In the genomic region with DNA sequence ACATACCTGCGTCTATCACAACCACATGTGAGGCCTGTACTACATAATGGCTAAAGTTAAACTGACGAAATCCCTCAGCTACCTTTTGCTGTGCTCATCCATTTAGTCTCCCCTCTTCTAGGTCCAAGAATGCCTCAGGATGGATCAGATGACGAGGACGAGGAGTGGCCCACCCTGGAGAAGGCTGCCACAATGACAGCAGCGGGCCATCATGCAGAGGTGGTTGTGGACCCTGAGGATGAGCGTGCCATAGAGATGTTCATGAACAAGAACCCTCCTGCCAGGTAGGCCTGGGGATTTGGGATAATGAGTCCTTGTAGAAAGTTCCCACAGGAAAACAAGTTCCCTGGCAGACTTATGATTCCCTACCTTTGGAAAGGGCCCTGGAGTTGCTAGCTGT, we compare ENCODE assay signal across 27 cellular contexts. TPM values are rescaled to one million over a fixed set of nuclear protein-coding genes. Genes with fewer than 3 reads are reported as not detected.
DNase-seq lines count a peak whose midpoint lies in the region; ATAC-seq, FAIRE-seq and TF ChIP-seq lines count a peak whose summit lies in the region.
"Had no signal": no experiment of that assay in that cellular context is flagged by ENCODE, and none has a peak within 500 bp of the region (broad histone marks: within the 10 kb centered on the region; RNA-seq: fewer than 3 reads in every experiment).

No MANE protein-coding gene starts in this region.

- no peak overlapping the region for H4K5ac ChIP-seq in H1 (ENCODE audit: insufficient read length, low read depth, low read length)

- FAIRE-seq in H1 (lab: Jason Lieb, UNC), result no peak
- FAIRE-seq: A549, HTR-8/SVneo had no signal

- no peak overlapping the region for H2BK120ac ChIP-seq in H1 (replicated peaks; ENCODE audit: low read depth, low read length)

- no peak overlapping the region for H3K4me3 Mint-ChIP-seq in activated T-cell treated with anti-CD3 and anti-CD28 coated beads, Interleukin-2, amount 50 U/mL, for 72 hours
- H3K4me3 Mint-ChIP-seq in activated T-cell treated with anti-CD3 and anti-CD28 coated beads, Interleukin-2, amount 50 U/mL, for 4 hours, result no peak overlapping the region
- H3K4me3 Mint-ChIP-seq in IgD-negative memory B cell, result no peak overlapping the region
- H3K4me3 Mint-ChIP-seq in stimulated activated effector memory CD8-positive, alpha-beta T cell treated with anti-CD3 and anti-CD28 coated beads, Interleukin-12 subunit alpha, Interleukin-12 subunit beta, amount 100 ng/mL, for 72 hours, result no peak overlapping the region
- H3K4me3 Mint-ChIP-seq in Calu3 (ENCODE audit: low read depth, unreplicated experiment), result no peak overlapping the region
- H3K4me3 Mint-ChIP-seq in activated naive CD4-positive, alpha-beta T cell treated with anti-CD3 and anti-CD28 coated beads, Interleukin-2, amount 10 ng/mL, durations not matched to agents 7 days and 5 days, result no peak overlapping the region
- H3K4me3 Mint-ChIP-seq: T-helper 1 cell treated with Interleukin-12 subunit alpha and Interleukin-12 subunit beta and Interleukin-4 antibody, amounts not matched to agents 30 μg/mL and 1 μg/mL, for 36 hours had no signal

- H3K27me3 Mint-ChIP-seq in activated T-cell treated with anti-CD3 and anti-CD28 coated beads, Interleukin-2, amount 50 U/mL, for 72 hours (ENCODE audit: low read depth), result no peaks in the 10 kb centered on the region
- H3K27me3 Mint-ChIP-seq in activated T-cell treated with anti-CD3 and anti-CD28 coated beads, Interleukin-2, amount 50 U/mL, for 4 hours (ENCODE audit: low read depth), result no peaks in the 10 kb centered on the region
- H3K27me3 Mint-ChIP-seq in IgD-negative memory B cell (no peaks in the 10 kb centered on the region), Calu3 (ENCODE audit: unreplicated experiment) (no peaks in the 10 kb centered on the region)
- no peaks in the 10 kb centered on the region for H3K27me3 Mint-ChIP-seq in activated naive CD4-positive, alpha-beta T cell treated with anti-CD3 and anti-CD28 coated beads, Interleukin-2, amount 10 ng/mL, durations not matched to agents 7 days and 5 days

- no peak for DNase-seq in activated T-cell treated with anti-CD3 and anti-CD28 coated beads, Interleukin-2, amount 50 U/mL, for 72 hours
- DNase-seq in activated T-cell treated with anti-CD3 and anti-CD28 coated beads, Interleukin-2, amount 50 U/mL, for 4 hours, result no peak
- DNase-seq in H1 (ENCODE audit: low read depth in 1 of 2, low spot score in 2 of 2) (no peak), Calu3 (no peak), SW 1271 (lab: John Stamatoyannopoulos, UW) (no peak)
- DNase-seq in stimulated activated effector memory CD8-positive, alpha-beta T cell treated with anti-CD3 and anti-CD28 coated beads, Interleukin-12 subunit alpha, Interleukin-12 subunit beta, amount 100 ng/mL, for 72 hours (ENCODE audit: low spot score in 2 of 2), result no peak
- DNase-seq in activated naive CD4-positive, alpha-beta T cell treated with anti-CD3 and anti-CD28 coated beads, Interleukin-2, amount 10 ng/mL, durations not matched to agents 7 days and 5 days, result no peak
- DNase-seq: activated CD4-positive, CD25-positive, alpha-beta regulatory T cell treated with anti-CD3 and anti-CD28 coated beads, Interleukin-2, amount 50 U/mL, for 72 hours; BE2C; body of pancreas; COR-L47; DMS79 treated with DMSO at 0.1 percent for 48 hours; HCEC 1CT; left cardiac atrium; mammary epithelial cell; NCI-H1417 treated with DMSO at 0.1 percent for 48 hours; psoas muscle; transverse colon had no signal

- no peak overlapping the region for H2AK5ac ChIP-seq in H1 (ENCODE audit: low read depth, low read length)

- no peak overlapping the region for H2BK15ac ChIP-seq in H1 (ENCODE audit: low read length)

- H2AFZ ChIP-seq in H1 (ENCODE audit: low read length), result no peak overlapping the region
- H2AFZ ChIP-seq: hepatocyte had no signal

- no peak overlapping the region for H3K27ac ChIP-seq in H1 (ENCODE audit: low read depth, low read length)
- H3K27ac ChIP-seq: A549, body of pancreas, gastroesophageal sphincter, hepatocyte, neutrophil, psoas muscle, SK-N-MC, transverse colon had no signal

- no peak overlapping the region for H2BK12ac ChIP-seq in H1 (ENCODE audit: low read depth, low read length)

- H3K4me2 ChIP-seq in H1 (ENCODE audit: insufficient read depth in 1 of 2, low read depth in 2 of 2, low read length in 2 of 2), result no peak overlapping the region
- H3K4me2 ChIP-seq: A549, hepatocyte had no signal

- no peak overlapping the region for H3K23ac ChIP-seq in H1 (ENCODE audit: insufficient read length)

- H3K4me3 ChIP-seq in H1 (ENCODE audit: extremely low read depth in 1 of 4, insufficient read depth in 2 of 4, low read depth in 3 of 4, low read length in 4 of 4), result no peak overlapping the region
- H3K4me3 ChIP-seq: A549, body of pancreas, gastroesophageal sphincter, hepatocyte, psoas muscle, SK-N-MC, transverse colon had no signal

- H3K27ac Mint-ChIP-seq in activated T-cell treated with anti-CD3 and anti-CD28 coated beads, Interleukin-2, amount 50 U/mL, for 72 hours, result peak overlapping the region; percentile 48
- H3K27ac Mint-ChIP-seq in IgD-negative memory B cell (peak overlapping the region in 2 of 3 donors; percentile 68 to 73), Calu3 (ENCODE audit: unreplicated experiment) (no peak overlapping the region)
- peak overlapping the region; percentile 43 for H3K27ac Mint-ChIP-seq in stimulated activated effector memory CD8-positive, alpha-beta T cell treated with anti-CD3 and anti-CD28 coated beads, Interleukin-12 subunit alpha, Interleukin-12 subunit beta, amount 100 ng/mL, for 72 hours
- H3K27ac Mint-ChIP-seq in activated naive CD4-positive, alpha-beta T cell treated with anti-CD3 and anti-CD28 coated beads, Interleukin-2, amount 10 ng/mL, durations not matched to agents 7 days and 5 days, result no peak overlapping the region
- H3K27ac Mint-ChIP-seq: activated T-helper 2 cell treated with anti-CD3 and anti-CD28 coated beads, Interferon-gamma antibody, Interleukin-2, Interleukin-4, amounts not matched to agents 10 μg/mL and 5 μg/mL and 100 μg/mL, durations not matched to agents 14 hours and 24 hours and 36 hours; T-helper 1 cell treated with Interleukin-12 subunit alpha and Interleukin-12 subunit beta and Interleukin-4 antibody, amounts not matched to agents 30 μg/mL and 1 μg/mL, for 36 hours had no signal

- no peak overlapping the region for H3K18ac ChIP-seq in H1 (ENCODE audit: extremely low read depth, low read length)

- H3K4me1 ChIP-seq in H1 (replicated peaks in 1 of 4; ENCODE audit: control insufficient read depth in 3 of 4, insufficient read depth in 4 of 4, low read length in 3 of 4), result peaks cover 0 to 6% (median 3%) of the 10 kb centered on the region in 4 experiments; a peak in 2 of 7 replicates
- H3K4me1 ChIP-seq: BE2C had no signal

- TF ChIP-seq EP300 in H1 (IDR thresholded peaks at IDR 0.05; ENCODE audit: borderline replicate concordance in 1 of 2, low read depth in 2 of 2, low read length in 2 of 2), result no peak

- no peak for ATAC-seq in activated T-cell treated with anti-CD3 and anti-CD28 coated beads, Interleukin-2, amount 50 U/mL, for 72 hours (replicated peaks in 1 of 2)
- no peak for ATAC-seq in activated T-cell treated with anti-CD3 and anti-CD28 coated beads, Interleukin-2, amount 50 U/mL, for 4 hours
- no peak for ATAC-seq in stimulated activated effector memory CD8-positive, alpha-beta T cell treated with anti-CD3 and anti-CD28 coated beads, Interleukin-12 subunit alpha, Interleukin-12 subunit beta, amount 100 ng/mL, for 72 hours
- ATAC-seq: A549, body of pancreas, gastroesophageal sphincter, left cardiac atrium, psoas muscle had no signal

- no peak overlapping the region for H4K91ac ChIP-seq in H1 (replicated peaks; ENCODE audit: insufficient read length, low read length)

- H3K36me3 ChIP-seq in H1 (ENCODE audit: control insufficient read depth in 2 of 4, insufficient read depth in 4 of 4, low read length in 3 of 4), result peaks cover 43 to 73% (median 63%) of the 10 kb centered on the region in 4 experiments

- H3K9ac ChIP-seq in H1 (replicated peaks in 1 of 4; ENCODE audit: extremely low read depth in 1 of 4, low read depth in 3 of 4, low read length in 3 of 4), result no peak overlapping the region

- intact Hi-C loops in Calu3 (cut with micrococcal nuclease; ENCODE audit: unreplicated experiment), result no loop called here

- no peak overlapping the region for H3K4ac ChIP-seq in H1 (replicated peaks; ENCODE audit: insufficient read length, low read depth, low read length)

- no peak overlapping the region for H3K56ac ChIP-seq in H1 (replicated peaks; ENCODE audit: insufficient read length, low read depth, low read length)

- POLR2A ChIA-PET in H1 (lab: Charles Lee; ENCODE audit: partially characterized antibody), result interaction anchor here (1.5 to 12.2 kb wide), 3 partner anchors 10 to 123 kb away, joined by 4 to 235 read pairs (median 5); partner anchors contain the start of genes CCND3 and TAF8

- BruUV-seq in Calu3 (replicated peaks; lab: Mats Ljungman, UMichigan), result no TSS peak

- peaks cover 21 to 37% of the 10 kb centered on the region in 2 donors for H3K36me3 Mint-ChIP-seq in activated T-cell treated with anti-CD3 and anti-CD28 coated beads, Interleukin-2, amount 50 U/mL, for 72 hours (ENCODE audit: insufficient read depth in 2 of 2)
- H3K36me3 Mint-ChIP-seq in activated T-cell treated with anti-CD3 and anti-CD28 coated beads, Interleukin-2, amount 50 U/mL, for 4 hours (ENCODE audit: insufficient read depth), result peaks cover 56% of the 10 kb centered on the region
- H3K36me3 Mint-ChIP-seq in IgD-negative memory B cell, result no peaks in the 10 kb centered on the region
- peaks cover 100% of the 10 kb centered on the region for H3K36me3 Mint-ChIP-seq in stimulated activated effector memory CD8-positive, alpha-beta T cell treated with anti-CD3 and anti-CD28 coated beads, Interleukin-12 subunit alpha, Interleukin-12 subunit beta, amount 100 ng/mL, for 72 hours
- H3K36me3 Mint-ChIP-seq in Calu3 (ENCODE audit: insufficient read depth, unreplicated experiment), result peaks cover 74% of the 10 kb centered on the region
- peaks cover 61% of the 10 kb centered on the region for H3K36me3 Mint-ChIP-seq in activated naive CD4-positive, alpha-beta T cell treated with anti-CD3 and anti-CD28 coated beads, Interleukin-2, amount 10 ng/mL, durations not matched to agents 7 days and 5 days

- no peak for TF ChIP-seq POLR2A in H1 (IDR thresholded peaks at IDR 0.05; ENCODE audit: control extremely low read depth in 1 of 2, low read depth in 2 of 2, low read length in 2 of 2)

- no peaks in the 10 kb centered on the region for H3K27me3 ChIP-seq in H1 (replicated peaks in 1 of 4; ENCODE audit: control insufficient read depth in 3 of 4, extremely low read depth in 1 of 4, insufficient read depth in 3 of 4, low read length in 3 of 4)
- H3K27me3 ChIP-seq: BE2C, body of pancreas, gastroesophageal sphincter, hepatocyte, neutrophil, transverse colon had no signal

- 89% methylated on average over 6 of the region's 6 CpGs; no CpG with 5 or more reads in 1 of the 2 experiments for WGBS in H1 (ENCODE audit: extremely low coverage in 1 of 2, insufficient coverage in 1 of 2, insufficient read length in 1 of 2, insufficient replicate concordance in 2 of 2, low coverage in 1 of 2, low lambda C conversion rate in 2 of 2, missing lambda C conversion rate in 1 of 2), 2 experiments

- no peaks in the 10 kb centered on the region for H3K9me3 ChIP-seq in H1 (ENCODE audit: insufficient read depth in 2 of 2, low read depth in 1 of 2, low read length in 1 of 2)
- H3K9me3 ChIP-seq: A549, BE2C, body of pancreas, gastroesophageal sphincter, neutrophil, psoas muscle, transverse colon had no signal

- H4K20me1 ChIP-seq in H1 (replicated peaks in 1 of 2; ENCODE audit: control insufficient read depth in 1 of 2, insufficient read depth in 2 of 2, low read length in 2 of 2), result peaks cover 11 to 19% of the 10 kb centered on the region in 2 experiments

- CTCF ChIA-PET in H1 (lab: Charles Lee; ENCODE audit: partially characterized antibody) (interaction anchor here (0.9 to 11.4 kb wide), 7 partner anchors 11 to 243 kb away, joined by 3 to 166 read pairs (median 4); partner anchors contain the start of genes CCND3 and TOMM6), Calu3 (lab: Charles Lee) (interaction anchor here (0.6 to 1.1 kb wide), 3 partner anchors 9 to 1585 kb away, joined by 3 to 5 read pairs (median 3); no protein-coding TSS in a partner anchor)
- CTCF ChIA-PET in activated naive CD4-positive, alpha-beta T cell treated with anti-CD3 and anti-CD28 coated beads, Interleukin-2, amount 10 ng/mL, durations not matched to agents 7 days and 5 days (lab: Charles Lee), result interaction anchor here (0.7 to 1.6 kb wide), 2 partner anchors 11 to 116 kb away, joined by 3 to 6 read pairs; no protein-coding TSS in a partner anchor

- no peak for TF ChIP-seq RAD21 in H1 (IDR thresholded peaks at IDR 0.05 in 1 of 2, conservative IDR thresholded peaks at IDR 0.05 in 1 of 2; ENCODE audit: low read depth in 2 of 2, low read length in 2 of 2)

- H2BK20ac ChIP-seq in H1 (ENCODE audit: low read length), result no peak overlapping the region

- peaks cover 48% of the 10 kb centered on the region for H3K4me1 Mint-ChIP-seq in activated T-cell treated with anti-CD3 and anti-CD28 coated beads, Interleukin-2, amount 50 U/mL, for 72 hours (ENCODE audit: low read depth)
- peaks cover 40% of the 10 kb centered on the region for H3K4me1 Mint-ChIP-seq in activated T-cell treated with anti-CD3 and anti-CD28 coated beads, Interleukin-2, amount 50 U/mL, for 4 hours (ENCODE audit: low read depth)
- peaks cover 19 to 30% (median 23%) of the 10 kb centered on the region in 3 donors for H3K4me1 Mint-ChIP-seq in IgD-negative memory B cell
- peaks cover 38% of the 10 kb centered on the region for H3K4me1 Mint-ChIP-seq in stimulated activated effector memory CD8-positive, alpha-beta T cell treated with anti-CD3 and anti-CD28 coated beads, Interleukin-12 subunit alpha, Interleukin-12 subunit beta, amount 100 ng/mL, for 72 hours
- peaks cover 29% of the 10 kb centered on the region for H3K4me1 Mint-ChIP-seq in Calu3 (ENCODE audit: low read depth, unreplicated experiment)
- peaks cover 40% of the 10 kb centered on the region for H3K4me1 Mint-ChIP-seq in activated naive CD4-positive, alpha-beta T cell treated with anti-CD3 and anti-CD28 coated beads, Interleukin-2, amount 10 ng/mL, durations not matched to agents 7 days and 5 days

- no peak overlapping the region for H2BK5ac ChIP-seq in H1 (ENCODE audit: low read depth, low read length)

- TF ChIP-seq CTCF in H1 (IDR thresholded peaks at IDR 0.05; ENCODE audit: control extremely low read depth in 1 of 3, insufficient read depth in 1 of 3, low read depth in 1 of 3, low read length in 3 of 3) (no peak), Calu3 (IDR thresholded peaks at IDR 0.05; ENCODE audit: unreplicated experiment) (no peak)

- H3K23me2 ChIP-seq in H1 (ENCODE audit: low read depth, low read length), result peaks cover 2% of the 10 kb centered on the region; the same call in 1 of the 2 replicates

- H3K79me1 ChIP-seq in H1 (ENCODE audit: low read depth, low read length), result peaks cover 13% of the 10 kb centered on the region

- H3K9me3 Mint-ChIP-seq in activated T-cell treated with anti-CD3 and anti-CD28 coated beads, Interleukin-2, amount 50 U/mL, for 72 hours, result no peaks in the 10 kb centered on the region
- H3K9me3 Mint-ChIP-seq in activated T-cell treated with anti-CD3 and anti-CD28 coated beads, Interleukin-2, amount 50 U/mL, for 4 hours, result no peaks in the 10 kb centered on the region
- H3K9me3 Mint-ChIP-seq in IgD-negative memory B cell, result no peaks in the 10 kb centered on the region
- H3K9me3 Mint-ChIP-seq in stimulated activated effector memory CD8-positive, alpha-beta T cell treated with anti-CD3 and anti-CD28 coated beads, Interleukin-12 subunit alpha, Interleukin-12 subunit beta, amount 100 ng/mL, for 72 hours, result no peaks in the 10 kb centered on the region
- H3K9me3 Mint-ChIP-seq in Calu3 (ENCODE audit: low read depth, unreplicated experiment), result no peaks in the 10 kb centered on the region
- H3K9me3 Mint-ChIP-seq in activated naive CD4-positive, alpha-beta T cell treated with anti-CD3 and anti-CD28 coated beads, Interleukin-2, amount 10 ng/mL, durations not matched to agents 7 days and 5 days, result no peaks in the 10 kb centered on the region
- H3K9me3 Mint-ChIP-seq: activated T-helper 2 cell treated with anti-CD3 and anti-CD28 coated beads, Interferon-gamma antibody, Interleukin-2, Interleukin-4, amounts not matched to agents 10 μg/mL and 5 μg/mL and 100 μg/mL, durations not matched to agents 14 hours and 24 hours and 36 hours; T-helper 1 cell treated with Interleukin-12 subunit alpha and Interleukin-12 subunit beta and Interleukin-4 antibody, amounts not matched to agents 30 μg/mL and 1 μg/mL, for 36 hours had no signal

- H3K79me2 ChIP-seq in H1 (ENCODE audit: control insufficient read depth in 1 of 2, insufficient read depth in 2 of 2, low read length in 2 of 2), result peaks cover 26 to 38% of the 10 kb centered on the region in 2 experiments

- H4K8ac ChIP-seq in H1 (ENCODE audit: extremely low read depth, insufficient read depth, low read length), result no peak overlapping the region

- H3K14ac ChIP-seq in H1 (ENCODE audit: insufficient read length), result no peak overlapping the region

RNA-seq across cellular contexts. Expression of gene BYSL, which starts 6.0 kb away (rescaled TPM):
- total RNA-seq in activated T-cell treated with anti-CD3 and anti-CD28 coated beads, Interleukin-2, amount 50 U/mL, for 72 hours, result 10 to 100 TPM; 30.4 to 38.1 TPM
- total RNA-seq in activated T-cell treated with anti-CD3 and anti-CD28 coated beads, Interleukin-2, amount 50 U/mL, for 4 hours, result 100 to 1,000 TPM; 128 to 140 (median 139) TPM
- polyA plus RNA-seq in IgD-negative memory B cell (9.6 TPM), H1 (2011; rRNA removed) (37.3 and 42.8 TPM in 2 replicates)
- total RNA-seq in H1 (2021; fragmentation: NEBNext Ultra II Directional; extraction: Animal tissue kit (Norgen Biotek cat#: 25700)), result 43.9 and 49.2 TPM in 2 replicates
- polyA plus RNA-seq in H1 (2011; cell fraction: cytosol; rRNA removed), result 43.0 TPM
- 67.7 TPM for polyA plus RNA-seq in H1 (2011; cell fraction: nucleus; rRNA removed)
- polyA plus RNA-seq in H1 (2012, experiment 1 of 2), result 38.5 to 46.6 TPM (median 45.2 TPM) in 4 replicates
- polyA plus RNA-seq in H1 (2012, experiment 2 of 2), result 50.3 TPM
- polyA plus RNA-seq in H1 (2013, experiment 1 of 2), result 24.2 TPM
- 23.7 TPM for polyA plus RNA-seq in H1 (2013, experiment 2 of 2)
- polyA minus RNA-seq in H1 (2011; rRNA and poly(A)+ RNA removed), result 44.1 and 47.7 TPM in 2 replicates
- 27.4 TPM for polyA minus RNA-seq in H1 (2011; cell fraction: cytosol; rRNA and poly(A)+ RNA removed)
- 30.1 TPM for polyA minus RNA-seq in H1 (2011; cell fraction: nucleus; rRNA and poly(A)+ RNA removed)
- 51.7 and 55.6 TPM in 2 replicates for total RNA-seq in Calu3 (2022)

RNA-seq across cellular contexts. Expression of gene MED20, which starts 6.3 kb away (rescaled TPM):
- 10 to 100 TPM; 24.9 to 34.6 TPM for total RNA-seq in activated T-cell treated with anti-CD3 and anti-CD28 coated beads, Interleukin-2, amount 50 U/mL, for 72 hours
- total RNA-seq in activated T-cell treated with anti-CD3 and anti-CD28 coated beads, Interleukin-2, amount 50 U/mL, for 4 hours, result 10 to 100 TPM; 13.1 to 16.6 (median 16.3) TPM
- polyA plus RNA-seq in IgD-negative memory B cell, result 9.8 TPM
- total RNA-seq in H1 (2021; fragmentation: NEBNext Ultra II Directional; extraction: Animal tissue kit (Norgen Biotek cat#: 25700)), result 38.7 and 42.9 TPM in 2 replicates
- polyA plus RNA-seq in H1 (2011; rRNA removed), result 46.6 and 51.8 TPM in 2 replicates
- polyA plus RNA-seq in H1 (2011; cell fraction: cytosol; rRNA removed), result 50.1 TPM
- 39.8 TPM for polyA plus RNA-seq in H1 (2011; cell fraction: nucleus; rRNA removed)
- polyA plus RNA-seq in H1 (2012, experiment 1 of 2), result 30.8 to 38.3 TPM (median 36.3 TPM) in 4 replicates
- polyA plus RNA-seq in H1 (2012, experiment 2 of 2), result 6.6 TPM
- polyA plus RNA-seq in H1 (2013, experiment 1 of 2), result 20.7 TPM
- 21.7 TPM for polyA plus RNA-seq in H1 (2013, experiment 2 of 2)
- 55.4 and 56.5 TPM in 2 replicates for polyA minus RNA-seq in H1 (2011; rRNA and poly(A)+ RNA removed)
- polyA minus RNA-seq in H1 (2011; cell fraction: cytosol; rRNA and poly(A)+ RNA removed), result 23.5 TPM
- polyA minus RNA-seq in H1 (2011; cell fraction: nucleus; rRNA and poly(A)+ RNA removed), result 24.5 TPM
- total RNA-seq in Calu3 (2022), result 28.0 and 29.8 TPM in 2 replicates

RNA-seq across cellular contexts. Expression of gene CCND3, which starts 14.4 kb away (rescaled TPM):
- 100 to 1,000 TPM; 256 to 259 TPM for total RNA-seq in activated T-cell treated with anti-CD3 and anti-CD28 coated beads, Interleukin-2, amount 50 U/mL, for 72 hours
- 100 to 1,000 TPM; 424 to 518 (median 474) TPM for total RNA-seq in activated T-cell treated with anti-CD3 and anti-CD28 coated beads, Interleukin-2, amount 50 U/mL, for 4 hours
- polyA plus RNA-seq in IgD-negative memory B cell (309 TPM), H1 (2011; rRNA removed) (30.6 and 42.3 TPM in 2 replicates)
- 28.4 and 32.9 TPM in 2 replicates for total RNA-seq in H1 (2021; fragmentation: NEBNext Ultra II Directional; extraction: Animal tissue kit (Norgen Biotek cat#: 25700))
- 27.6 TPM for polyA plus RNA-seq in H1 (2011; cell fraction: cytosol; rRNA removed)
- 37.6 TPM for polyA plus RNA-seq in H1 (2011; cell fraction: nucleus; rRNA removed)
- 21.0 to 25.7 TPM (median 25.5 TPM) in 4 replicates for polyA plus RNA-seq in H1 (2012, experiment 1 of 2)
- 32.3 TPM for polyA plus RNA-seq in H1 (2012, experiment 2 of 2)
- polyA plus RNA-seq in H1 (2013, experiment 1 of 2), result 19.1 TPM
- polyA plus RNA-seq in H1 (2013, experiment 2 of 2), result 17.0 TPM
- polyA minus RNA-seq in H1 (2011; rRNA and poly(A)+ RNA removed), result 14.9 and 20.3 TPM in 2 replicates
- 15.9 TPM for polyA minus RNA-seq in H1 (2011; cell fraction: cytosol; rRNA and poly(A)+ RNA removed)
- polyA minus RNA-seq in H1 (2011; cell fraction: nucleus; rRNA and poly(A)+ RNA removed), result 17.5 TPM
- total RNA-seq in Calu3 (2022), result 77.4 and 90.4 TPM in 2 replicates

RNA-seq across cellular contexts. Expression of gene USP49, which starts 32.1 kb away (rescaled TPM):
- total RNA-seq in activated T-cell treated with anti-CD3 and anti-CD28 coated beads, Interleukin-2, amount 50 U/mL, for 72 hours, result 10 to 100 TPM; 13.3 to 14.8 TPM
- 1 to 10 TPM; 3.7 to 4.5 (median 4.4) TPM for total RNA-seq in activated T-cell treated with anti-CD3 and anti-CD28 coated beads, Interleukin-2, amount 50 U/mL, for 4 hours
- polyA plus RNA-seq in IgD-negative memory B cell (1.5 TPM), H1 (2011; rRNA removed) (6.9 and 10.8 TPM in 2 replicates)
- total RNA-seq in H1 (2021; fragmentation: NEBNext Ultra II Directional; extraction: Animal tissue kit (Norgen Biotek cat#: 25700)), result 21.1 and 24.4 TPM in 2 replicates
- polyA plus RNA-seq in H1 (2011; cell fraction: cytosol; rRNA removed), result 13.0 TPM
- 22.0 TPM for polyA plus RNA-seq in H1 (2011; cell fraction: nucleus; rRNA removed)
- 15.7 to 27.2 TPM (median 20.7 TPM) in 4 replicates for polyA plus RNA-seq in H1 (2012, experiment 1 of 2)
- polyA plus RNA-seq in H1 (2012, experiment 2 of 2), result 1.6 TPM
- 10.4 TPM for polyA plus RNA-seq in H1 (2013, experiment 1 of 2)
- 8.7 TPM for polyA plus RNA-seq in H1 (2013, experiment 2 of 2)
- polyA minus RNA-seq in H1 (2011; rRNA and poly(A)+ RNA removed), result 10.2 and 12.0 TPM in 2 replicates
- 9.2 TPM for polyA minus RNA-seq in H1 (2011; cell fraction: cytosol; rRNA and poly(A)+ RNA removed)
- polyA minus RNA-seq in H1 (2011; cell fraction: nucleus; rRNA and poly(A)+ RNA removed), result 14.2 TPM
- total RNA-seq in Calu3 (2022), result 6.9 and 7.0 TPM in 2 replicates

Comparison
In these comparisons a context has a peak if more than half of its experiments do, and no peak if none do; other contexts are left out.
1. H3K27ac Mint-ChIP-seq: peak in activated T-cell treated with anti-CD3 and anti-CD28 coated beads, Interleukin-2, amount 50 U/mL, for 72 hours (single experiment), IgD-negative memory B cell (2 of 3) and stimulated activated effector memory CD8-positive, alpha-beta T cell treated with anti-CD3 and anti-CD28 coated beads, Interleukin-12 subunit alpha, Interleukin-12 subunit beta, amount 100 ng/mL, for 72 hours (single experiment); none in Calu3 (single experiment) and activated naive CD4-positive, alpha-beta T cell treated with anti-CD3 and anti-CD28 coated beads, Interleukin-2, amount 10 ng/mL, durations not matched to agents 7 days and 5 days (single experiment).